ENCODE assay signal across 17 cellular contexts in genomic region chr2:221649045-221649444, GRCh38.
DNase-seq lines count a peak whose midpoint lies in the region; ATAC-seq and TF ChIP-seq lines count a peak whose summit lies in the region.
"Had no signal": no experiment of that assay in that cellular context is flagged by ENCODE, and none has a peak within 500 bp of the region (broad histone marks: within the 10 kb centered on the region; RNA-seq: fewer than 3 reads in every experiment).

No MANE protein-coding gene starts in this region.

- H3K27me3 Mint-ChIP-seq in CD4-positive, alpha-beta T cell = peaks cover 4% of the 10 kb centered on the region
- no peaks in the 10 kb centered on the region for H3K27me3 Mint-ChIP-seq in stimulated activated naive CD8-positive, alpha-beta T cell treated with anti-CD3 and anti-CD28 coated beads, Interleukin-15, amount 100 ng/mL, for 72 hours

- peaks cover 2% of the 10 kb centered on the region for H3K9me3 Mint-ChIP-seq in CD4-positive, alpha-beta T cell
- no peaks in the 10 kb centered on the region for H3K9me3 Mint-ChIP-seq in stimulated activated naive CD8-positive, alpha-beta T cell treated with anti-CD3 and anti-CD28 coated beads, Interleukin-15, amount 100 ng/mL, for 72 hours

- DNase-seq in heart left ventricle (peak in 4 of 5 donors; percentile 22 to 35 (median 32)), Right ventricle myocardium inferior (ENCODE audit: missing footprints) (no peak), astrocyte of the spinal cord (ENCODE audit: low read depth, low spot score) (peak; percentile 66), medulla oblongata (ENCODE audit: extremely low spot score) (peak; percentile 59), GM19238 (ENCODE audit: insufficient read length, low spot score) (no peak), prostate gland (ENCODE audit: low spot score) (no peak)
- DNase-seq in CD4-positive, alpha-beta T cell = no peak
- no peak for DNase-seq in stimulated activated naive CD8-positive, alpha-beta T cell treated with anti-CD3 and anti-CD28 coated beads, Interleukin-15, amount 100 ng/mL, for 72 hours
- DNase-seq: activated CD4-positive, alpha-beta T cell treated with anti-CD3 and anti-CD28 coated beads, Interleukin-2, amount 50 U/mL, for 48 hours; activated gamma-delta T cell treated with Interleukin-2 at 50 U/mL for 16 hours; GDM1; islet precursor cell; NCI-H1417 treated with DMSO at 0.1 percent for 48 hours; stimulated activated CD8-positive, alpha-beta memory T cell treated with anti-CD3 and anti-CD28 coated beads, Interleukin-4, amount 100 ng/mL, for 48 hours had no signal

- no peak overlapping the region for H3K27ac ChIP-seq in heart left ventricle
- H3K27ac ChIP-seq in CD4-positive, alpha-beta T cell (ENCODE audit: low read depth, low read length) = no peak overlapping the region
- H3K27ac ChIP-seq in prostate gland = no peak overlapping the region
- H3K27ac ChIP-seq: neural progenitor cell had no signal

- TF ChIP-seq POLR2A in heart left ventricle (IDR thresholded peaks at IDR 0.05) (no peak), prostate gland (IDR thresholded peaks at IDR 0.05) (no peak)

- intact Hi-C loops in heart left ventricle (cut with DNase I) = no loop called here
- intact Hi-C loops in Right ventricle myocardium inferior (cut with DNase I) = no loop called here
- intact Hi-C loops in CD4-positive, alpha-beta T cell (cut with DNase I, micrococcal nuclease) = no loop called here
- intact Hi-C loops in prostate gland (cut with DNase I) = no loop called here

- in situ Hi-C loops in astrocyte of the spinal cord (cut with HindIII; ENCODE audit: low sequenced_read_pairs) = no loop called here

- H3K27ac Mint-ChIP-seq in CD4-positive, alpha-beta T cell = no peak overlapping the region
- no peak overlapping the region for H3K27ac Mint-ChIP-seq in stimulated activated naive CD8-positive, alpha-beta T cell treated with anti-CD3 and anti-CD28 coated beads, Interleukin-15, amount 100 ng/mL, for 72 hours
- H3K27ac Mint-ChIP-seq: neural progenitor cell; T-helper 1 cell treated with Interleukin-12 subunit alpha and Interleukin-12 subunit beta and Interleukin-4 antibody, amounts not matched to agents 30 μg/mL and 1 μg/mL, for 36 hours had no signal

- H3K4me3 ChIP-seq in heart left ventricle (no peak overlapping the region), astrocyte of the spinal cord (ENCODE audit: low read depth, low read length) (no peak overlapping the region), prostate gland (no peak overlapping the region)
- H3K4me3 ChIP-seq: neural progenitor cell had no signal

- H3K27me3 ChIP-seq in heart left ventricle = peaks cover 0 to 5% (median 0%) of the 10 kb centered on the region in 9 donors
- no peaks in the 10 kb centered on the region for H3K27me3 ChIP-seq in CD4-positive, alpha-beta T cell (ENCODE audit: control insufficient read depth, insufficient read depth, low read length)
- no peaks in the 10 kb centered on the region for H3K27me3 ChIP-seq in prostate gland (replicated peaks; ENCODE audit: insufficient read depth)
- H3K27me3 ChIP-seq: neural progenitor cell had no signal

- H3K36me3 ChIP-seq in heart left ventricle = no peaks in the 10 kb centered on the region
- no peaks in the 10 kb centered on the region for H3K36me3 ChIP-seq in prostate gland
- H3K36me3 ChIP-seq: neural progenitor cell had no signal

- TF ChIP-seq CTCF in heart left ventricle (IDR thresholded peaks at IDR 0.05) (no peak), astrocyte of the spinal cord (IDR thresholded peaks at IDR 0.05; ENCODE audit: low read depth, low read length) (no peak), prostate gland (IDR thresholded peaks at IDR 0.05) (no peak)
- no peak for TF ChIP-seq CTCF in CD4-positive, alpha-beta T cell (IDR thresholded peaks at IDR 0.05)

- no peaks in the 10 kb centered on the region for H3K4me1 ChIP-seq in heart left ventricle
- H3K4me1 ChIP-seq in prostate gland (replicated peaks) = no peaks in the 10 kb centered on the region
- H3K4me1 ChIP-seq: neural progenitor cell had no signal

- no peaks in the 10 kb centered on the region for H3K4me1 Mint-ChIP-seq in CD4-positive, alpha-beta T cell (ENCODE audit: low read depth)
- no peaks in the 10 kb centered on the region for H3K4me1 Mint-ChIP-seq in stimulated activated naive CD8-positive, alpha-beta T cell treated with anti-CD3 and anti-CD28 coated beads, Interleukin-15, amount 100 ng/mL, for 72 hours

- H3K4me3 Mint-ChIP-seq in CD4-positive, alpha-beta T cell = no peak overlapping the region
- H3K4me3 Mint-ChIP-seq in stimulated activated naive CD8-positive, alpha-beta T cell treated with anti-CD3 and anti-CD28 coated beads, Interleukin-15, amount 100 ng/mL, for 72 hours = no peak overlapping the region
- H3K4me3 Mint-ChIP-seq: neural progenitor cell; T-helper 1 cell treated with Interleukin-12 subunit alpha and Interleukin-12 subunit beta and Interleukin-4 antibody, amounts not matched to agents 30 μg/mL and 1 μg/mL, for 36 hours had no signal

- ATAC-seq in heart left ventricle = no peak
- ATAC-seq in Right ventricle myocardium inferior = no peak
- no peak for ATAC-seq in CD4-positive, alpha-beta T cell (ENCODE audit: poor library complexity)
- ATAC-seq in stimulated activated naive CD8-positive, alpha-beta T cell treated with anti-CD3 and anti-CD28 coated beads, Interleukin-15, amount 100 ng/mL, for 72 hours = no peak
- ATAC-seq: HepG2 had no signal

- H3K9me3 ChIP-seq in heart left ventricle (no peaks in the 10 kb centered on the region), prostate gland (no peaks in the 10 kb centered on the region)
- H3K9me3 ChIP-seq in CD4-positive, alpha-beta T cell (ENCODE audit: control insufficient read depth, low read length) = no peaks in the 10 kb centered on the region

- H3K36me3 Mint-ChIP-seq in CD4-positive, alpha-beta T cell (ENCODE audit: low read depth) = no peaks in the 10 kb centered on the region

- POLR2A ChIA-PET in CD4-positive, alpha-beta T cell (lab: Charles Lee) = no interaction called here

- CTCF ChIA-PET in CD4-positive, alpha-beta T cell (lab: Charles Lee) = no interaction called here

Comparison
In these comparisons a context has a peak if more than half of its experiments do, and no peak if none do; other contexts are left out.
1. DNase-seq: peak in heart left ventricle (4 of 5), astrocyte of the spinal cord (single experiment) and medulla oblongata (single experiment); none in Right ventricle myocardium inferior (single experiment), CD4-positive, alpha-beta T cell (0 of 10), GM19238 (single experiment), stimulated activated naive CD8-positive, alpha-beta T cell treated with anti-CD3 and anti-CD28 coated beads, Interleukin-15, amount 100 ng/mL, for 72 hours (0 of 2) and prostate gland (single experiment).